ENCODE assay signal across 8 cellular contexts in genomic region chr11:44309483-44310197, GRCh38. TPM values are rescaled to one million over a fixed set of nuclear protein-coding genes. Genes with fewer than 3 reads are reported as not detected.
A peak's percentile ranks its signal among the peaks of the same experiment; 100 is the strongest.
DNase-seq lines count a peak whose midpoint lies in the region; ATAC-seq and TF ChIP-seq lines count a peak whose summit lies in the region.

ALX4 (minus strand) TSS chr11:44310139; CDS start chr11:44310062, 77 bp downstream.

- H3K4me3 ChIP-seq in cardiac muscle cell (peak within 1 kb of the TSS; percentile 29), spleen (peak within 1 kb of the TSS; percentile 9 to 66 (median 26))

- H3K4me1 ChIP-seq in cardiac muscle cell (ENCODE audit: low read depth) (peaks cover 11% of the 10 kb centered on the region), spleen (peaks cover 15 to 50% (median 40%) of the 10 kb centered on the region in 6 donors)

- peaks cover 100% of the 10 kb centered on the region for H3K27me3 ChIP-seq in cardiac muscle cell
- peaks cover 10 to 100% (median 92%) of the 10 kb centered on the region in 7 donors for H3K27me3 ChIP-seq in spleen (replicated peaks in 1 of 7)

- intact Hi-C loops in spleen (cut with DNase I; ENCODE audit: low total_unique reads), result no loop called here

- 1 to 3% (median 1%) methylated on average over 27 to 71 of the region's 71 CpGs for WGBS in spleen, 5 donors

- peak; percentile 68 for DNase-seq in activated effector memory CD4-positive, alpha-beta T cell treated with anti-CD3 and anti-CD28 coated beads, Interleukin-2, amount 50 U/mL, for 16 hours
- DNase-seq in activated effector memory CD4-positive, alpha-beta T cell treated with Interleukin-2 at 50 U/mL for 16 hours, result no peak
- DNase-seq in cardiac muscle cell (ENCODE audit: low read depth in 1 of 2, low spot score in 1 of 2), result peak; percentile 34 to 72
- DNase-seq in spleen, result no peak
- no peak for DNase-seq in GM19240 (ENCODE audit: insufficient read length, low spot score)
- no peak for DNase-seq in HK-2 (ENCODE audit: unreplicated experiment)

- H3K27ac ChIP-seq in VCaP (peak within 1 kb of the TSS; percentile 14; the same call in 1 of the 2 replicates), cardiac muscle cell (no peak within 1 kb of the TSS), spleen (no peak within 1 kb of the TSS)

- H3K9me3 ChIP-seq in cardiac muscle cell (ENCODE audit: low read depth) (no peaks in the 10 kb centered on the region), spleen (peaks cover 0 to 4% (median 0%) of the 10 kb centered on the region in 8 donors)

- no peaks in the 10 kb centered on the region for H3K36me3 ChIP-seq in cardiac muscle cell
- no peaks in the 10 kb centered on the region for H3K36me3 ChIP-seq in spleen

- no peak for TF ChIP-seq POLR2A in spleen (IDR thresholded peaks at IDR 0.05)

- 0 out of 2 replicates have a peak, but pooled peaks have one; percentile 5 for TF ChIP-seq CTCF in VCaP (conservative IDR thresholded peaks at IDR 0.05)
- TF ChIP-seq CTCF in cardiac muscle cell (IDR thresholded peaks at IDR 0.05; ENCODE audit: low read depth, low read length), result no peak
- TF ChIP-seq CTCF in spleen (IDR thresholded peaks at IDR 0.05 in 8 of 11, conservative IDR thresholded peaks at IDR 0.05 in 3 of 11), result no peak

- no peak for ATAC-seq in HG03095 (IDR thresholded peaks at IDR 0.05; ENCODE audit: unreplicated experiment)

RNA-seq across cellular contexts. Expression of gene ALX4, which starts in this region (rescaled TPM):
- total RNA-seq in cardiac muscle cell (0.15 and 0.18 TPM in 2 replicates), spleen (under 1 TPM in 1 of 7 donors, not detected in 6; 0.11 TPM)
- polyA plus RNA-seq in cardiac muscle cell (not detected in 2 replicates), spleen (not detected)

Comparison
In these comparisons a context has a peak if more than half of its experiments do, and no peak if none do; other contexts are left out.
1. Peak in DNase-seq and H3K4me3 ChIP-seq in cardiac muscle cell; RNA of the gene not detected or under 1 TPM.